16 cellular contexts compared by ENCODE assay signal in the genomic region with DNA sequence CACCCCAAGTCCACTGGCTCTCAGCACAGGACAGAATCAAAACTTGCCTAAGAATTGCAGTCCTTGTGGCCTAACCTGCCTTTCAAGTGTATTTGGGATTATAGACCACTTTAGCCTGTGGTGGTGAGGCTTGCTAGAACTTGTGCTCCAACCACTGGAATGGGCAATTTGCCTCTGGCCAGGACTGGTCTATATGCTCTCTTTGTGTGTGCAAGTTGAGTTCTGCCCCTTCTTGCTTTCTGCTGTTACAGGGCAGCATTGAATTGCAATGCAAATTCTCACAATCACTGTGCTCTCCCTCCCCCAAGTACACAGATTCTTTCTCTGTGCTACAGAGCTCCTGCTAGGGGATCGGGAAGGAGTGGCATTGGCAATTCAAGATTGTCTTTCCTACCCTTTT.
"Had no signal": no experiment of that assay in that cellular context is flagged by ENCODE, and none has a peak within 500 bp of the region (broad histone marks: within the 10 kb centered on the region; RNA-seq: fewer than 3 reads in every experiment).

No MANE protein-coding gene starts in this region.

- H3K4me1 ChIP-seq: lower lobe of right lung, neural progenitor cell, spleen, upper lobe of right lung had no signal

- H3K4me3 Mint-ChIP-seq: immature natural killer cell; neural progenitor cell; stimulated activated naive CD8-positive, alpha-beta T cell treated with anti-CD3 and anti-CD28 coated beads, Interleukin-15, amount 100 ng/mL, for 72 hours had no signal

- DNase-seq: activated naive CD4-positive, alpha-beta T cell treated with Interleukin-2 at 50 U/mL for 16 hours; anterior cingulate cortex; dermis blood vessel endothelial cell; hippocampal formation; immature natural killer cell; left colon; lower lobe of right lung; midbrain; ovary; spleen; stimulated activated naive CD8-positive, alpha-beta T cell treated with anti-CD3 and anti-CD28 coated beads, Interleukin-15, amount 100 ng/mL, for 72 hours; SW 1271; upper lobe of right lung had no signal

- H3K27ac ChIP-seq: lower lobe of right lung, neural progenitor cell, ovary, spleen, thoracic aorta, upper lobe of right lung had no signal

- H3K27ac Mint-ChIP-seq: immature natural killer cell; neural progenitor cell; stimulated activated naive CD8-positive, alpha-beta T cell treated with anti-CD3 and anti-CD28 coated beads, Interleukin-15, amount 100 ng/mL, for 72 hours had no signal

- H3K4me2 ChIP-seq: neural progenitor cell had no signal

- H3K4me1 Mint-ChIP-seq: immature natural killer cell; stimulated activated naive CD8-positive, alpha-beta T cell treated with anti-CD3 and anti-CD28 coated beads, Interleukin-15, amount 100 ng/mL, for 72 hours had no signal

- H3K9me3 Mint-ChIP-seq: immature natural killer cell; stimulated activated naive CD8-positive, alpha-beta T cell treated with anti-CD3 and anti-CD28 coated beads, Interleukin-15, amount 100 ng/mL, for 72 hours had no signal

- H3K36me3 ChIP-seq: lower lobe of right lung, neural progenitor cell, ovary, spleen, thoracic aorta, upper lobe of right lung had no signal

- H3K4me3 ChIP-seq: lower lobe of right lung, neural progenitor cell, ovary, spleen, thoracic aorta, upper lobe of right lung had no signal

- H3K27me3 ChIP-seq: neural progenitor cell, ovary, upper lobe of right lung had no signal

- H2AFZ ChIP-seq: neural progenitor cell had no signal

- H3K9ac ChIP-seq: neural progenitor cell had no signal

- ATAC-seq: left colon; lower lobe of right lung; sciatic nerve; stimulated activated naive CD8-positive, alpha-beta T cell treated with anti-CD3 and anti-CD28 coated beads, Interleukin-15, amount 100 ng/mL, for 72 hours; upper lobe of right lung had no signal

- H3K9me3 ChIP-seq: lower lobe of right lung, ovary, thoracic aorta, upper lobe of right lung had no signal

- H3K36me3 Mint-ChIP-seq: neural progenitor cell had no signal
